Comparison of ENCODE assay signal across 19 cellular contexts in genomic region chr5:35223777-35224395, GRCh38. TPM values are rescaled to one million over a fixed set of nuclear protein-coding genes. Genes with fewer than 3 reads are reported as not detected.
"Had no signal": no experiment of that assay in that cellular context is flagged by ENCODE, and none has a peak within 500 bp of the region (broad histone marks: within the 10 kb centered on the region; RNA-seq: fewer than 3 reads in every experiment).

No MANE protein-coding gene starts in this region.

- H3K27me3 ChIP-seq: thyroid gland had no signal

- H3K36me3 ChIP-seq: thyroid gland had no signal

- H3K36me3 Mint-ChIP-seq: activated naive CD4-positive, alpha-beta T cell treated with anti-CD3 and anti-CD28 coated beads, Interleukin-2, amount 50 U/mL, for 72 hours; immature natural killer cell; natural killer cell treated with Interleukin-12 subunit alpha and Interleukin-12 subunit beta and Interleukin-15 and Interleukin-18, amount 100 ng/mL, for 72 hours; stimulated activated memory B cell treated with anti-CD40 and anti-IgM and Interleukin-4, amounts not matched to agents 10 μg/mL and 1 μg/mL and 100 μg/mL, for 72 hours had no signal

- H3K4me3 ChIP-seq: coronary artery, psoas muscle, thyroid gland had no signal

- ATAC-seq: activated CD8-positive, alpha-beta T cell treated with anti-CD3 and anti-CD28 coated beads, Interleukin-2, amount 10 ng/mL, durations not matched to agents 7 days and 5 days; activated naive CD4-positive, alpha-beta T cell treated with anti-CD3 and anti-CD28 coated beads, Interleukin-2, amount 50 U/mL, for 72 hours; esophagus mucosa; natural killer cell treated with Interleukin-12 subunit alpha and Interleukin-12 subunit beta and Interleukin-15 and Interleukin-18, amount 100 ng/mL, for 72 hours; psoas muscle; stimulated activated memory B cell treated with anti-CD40 and anti-IgM and Interleukin-4, amounts not matched to agents 10 μg/mL and 1 μg/mL and 100 μg/mL, for 72 hours had no signal

- H3K4me3 Mint-ChIP-seq: activated B cell treated with CpG ODN at 0.5 μM for 24 hours; activated CD4-positive, alpha-beta T cell treated with anti-CD3 and anti-CD28 coated beads, Interleukin-2, amount 10 ng/mL, durations not matched to agents 24 days and 14 days; activated CD8-positive, alpha-beta T cell treated with anti-CD3 and anti-CD28 coated beads, Interleukin-2, amount 10 ng/mL, durations not matched to agents 7 days and 5 days; immature natural killer cell; natural killer cell treated with Interleukin-12 subunit alpha and Interleukin-12 subunit beta and Interleukin-15 and Interleukin-18, amount 100 ng/mL, for 72 hours; stimulated activated memory B cell treated with anti-CD40 and anti-IgM and Interleukin-4, amounts not matched to agents 10 μg/mL and 1 μg/mL and 100 μg/mL, for 72 hours; T-helper 2 cell treated with Interferon-gamma antibody and Interleukin-4, amounts not matched to agents 5 μg/mL and 100 μg/mL, for 36 hours had no signal

- H3K27ac ChIP-seq: coronary artery, psoas muscle, thyroid gland had no signal

- H3K9me3 Mint-ChIP-seq: activated B cell treated with CpG ODN at 0.5 μM for 24 hours; activated CD4-positive, alpha-beta T cell treated with anti-CD3 and anti-CD28 coated beads, Interleukin-2, amount 10 ng/mL, durations not matched to agents 24 days and 14 days; activated naive CD4-positive, alpha-beta T cell treated with anti-CD3 and anti-CD28 coated beads, Interleukin-2, amount 50 U/mL, for 72 hours; natural killer cell treated with Interleukin-12 subunit alpha and Interleukin-12 subunit beta and Interleukin-15 and Interleukin-18, amount 100 ng/mL, for 72 hours; stimulated activated memory B cell treated with anti-CD40 and anti-IgM and Interleukin-4, amounts not matched to agents 10 μg/mL and 1 μg/mL and 100 μg/mL, for 72 hours; T-helper 2 cell treated with Interferon-gamma antibody and Interleukin-4, amounts not matched to agents 5 μg/mL and 100 μg/mL, for 36 hours had no signal

- H3K4me1 ChIP-seq: psoas muscle, thyroid gland had no signal

- H3K27ac Mint-ChIP-seq: activated B cell treated with CpG ODN at 0.5 μM for 24 hours; activated CD4-positive, alpha-beta T cell treated with anti-CD3 and anti-CD28 coated beads, Interleukin-2, amount 10 ng/mL, durations not matched to agents 24 days and 14 days; activated CD8-positive, alpha-beta T cell treated with anti-CD3 and anti-CD28 coated beads, Interleukin-2, amount 10 ng/mL, durations not matched to agents 7 days and 5 days; activated naive CD4-positive, alpha-beta T cell treated with anti-CD3 and anti-CD28 coated beads, Interleukin-2, amount 50 U/mL, for 72 hours; immature natural killer cell; natural killer cell treated with Interleukin-12 subunit alpha and Interleukin-12 subunit beta and Interleukin-15 and Interleukin-18, amount 100 ng/mL, for 72 hours; stimulated activated memory B cell treated with anti-CD40 and anti-IgM and Interleukin-4, amounts not matched to agents 10 μg/mL and 1 μg/mL and 100 μg/mL, for 72 hours; T-helper 2 cell treated with Interferon-gamma antibody and Interleukin-4, amounts not matched to agents 5 μg/mL and 100 μg/mL, for 36 hours had no signal

- H3K9me3 ChIP-seq: psoas muscle, thyroid gland had no signal

- DNase-seq: activated B cell treated with CpG ODN at 0.5 μM for 24 hours; activated CD4-positive, alpha-beta T cell treated with anti-CD3 and anti-CD28 coated beads, Interleukin-2, amount 10 ng/mL, durations not matched to agents 24 days and 14 days; activated CD8-positive, alpha-beta memory T cell treated with anti-CD3 and anti-CD28 coated beads, Interleukin-2, amount 50 U/mL, for 4 hours; activated CD8-positive, alpha-beta T cell treated with anti-CD3 and anti-CD28 coated beads, Interleukin-2, amount 10 ng/mL, durations not matched to agents 7 days and 5 days; activated gamma-delta T cell; activated T-cell treated with anti-CD3 and anti-CD28 coated beads, Interleukin-2, amount 50 U/mL, for 48 hours; amniotic stem cell; central memory CD4-positive, alpha-beta T cell; foreskin fibroblast; immature natural killer cell; psoas muscle; thyroid gland had no signal

- H3K4me1 Mint-ChIP-seq: activated B cell treated with CpG ODN at 0.5 μM for 24 hours; activated CD4-positive, alpha-beta T cell treated with anti-CD3 and anti-CD28 coated beads, Interleukin-2, amount 10 ng/mL, durations not matched to agents 24 days and 14 days; immature natural killer cell; stimulated activated memory B cell treated with anti-CD40 and anti-IgM and Interleukin-4, amounts not matched to agents 10 μg/mL and 1 μg/mL and 100 μg/mL, for 72 hours had no signal

RNA-seq across cellular contexts. Expression of gene PRLR, which starts 6.4 kb away (rescaled TPM):
- total RNA-seq: activated CD4-positive, alpha-beta T cell treated with anti-CD3 and anti-CD28 coated beads, Interleukin-2, amount 10 ng/mL, durations not matched to agents 24 days and 14 days; activated CD8-positive, alpha-beta T cell treated with anti-CD3 and anti-CD28 coated beads, Interleukin-2, amount 10 ng/mL, durations not matched to agents 7 days and 5 days; lung microvascular endothelial cell; natural killer cell treated with Interleukin-12 subunit alpha and Interleukin-12 subunit beta and Interleukin-15 and Interleukin-18, amount 100 ng/mL, for 72 hours had no signal
